1 cellular context compared by ENCODE assay signal in the genomic region with DNA sequence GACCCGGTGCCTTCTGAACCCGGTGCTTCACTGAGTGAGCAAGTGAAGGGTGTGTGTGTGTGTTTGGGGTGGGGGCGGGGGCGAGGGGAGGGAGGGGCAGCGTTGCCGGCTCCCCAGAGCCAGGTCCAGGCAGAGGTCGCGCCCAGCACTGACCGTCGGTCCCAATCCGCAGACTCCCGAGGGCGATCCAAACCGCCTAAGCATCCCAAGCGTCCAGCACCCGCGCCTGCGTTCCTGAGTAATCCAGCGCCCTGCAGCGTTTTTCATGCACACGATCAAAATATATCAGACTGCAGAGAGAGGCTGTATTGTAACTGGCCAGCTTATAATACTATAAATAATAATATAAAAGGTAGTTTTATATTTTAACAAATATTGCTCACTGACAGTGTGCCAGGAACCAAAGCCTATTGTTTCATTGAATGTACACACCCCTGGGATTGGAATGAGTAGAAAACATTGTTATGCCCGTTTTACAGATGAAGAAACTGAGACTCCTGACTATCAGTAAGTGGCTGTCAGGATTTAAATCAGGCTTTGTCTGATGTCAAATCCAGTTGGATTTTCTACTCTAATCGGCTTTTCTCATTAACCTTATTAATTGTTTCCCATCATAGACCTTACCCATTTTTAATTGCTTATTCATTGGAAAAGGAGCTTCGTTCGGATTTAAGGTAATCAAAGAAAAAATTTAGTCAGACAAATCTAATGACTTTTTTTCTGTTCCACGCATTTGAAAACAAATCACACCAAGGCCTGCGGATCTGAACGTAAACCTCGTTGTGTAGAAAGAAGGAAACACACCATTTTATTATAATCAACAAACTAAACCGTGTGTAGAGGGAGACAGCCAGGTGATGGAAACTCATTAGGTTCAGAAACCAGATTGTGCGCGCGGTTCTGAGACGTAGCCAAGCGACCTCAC.
TF ChIP-seq lines count a peak whose summit lies in the region.

No MANE protein-coding gene starts in this region.

TF ChIP-seq in HEK293, 187 proteins besides CTCF, POLR2A, EP300 and RAD21 (continued from another document):
- TF ChIP-seq, protein P1, sequence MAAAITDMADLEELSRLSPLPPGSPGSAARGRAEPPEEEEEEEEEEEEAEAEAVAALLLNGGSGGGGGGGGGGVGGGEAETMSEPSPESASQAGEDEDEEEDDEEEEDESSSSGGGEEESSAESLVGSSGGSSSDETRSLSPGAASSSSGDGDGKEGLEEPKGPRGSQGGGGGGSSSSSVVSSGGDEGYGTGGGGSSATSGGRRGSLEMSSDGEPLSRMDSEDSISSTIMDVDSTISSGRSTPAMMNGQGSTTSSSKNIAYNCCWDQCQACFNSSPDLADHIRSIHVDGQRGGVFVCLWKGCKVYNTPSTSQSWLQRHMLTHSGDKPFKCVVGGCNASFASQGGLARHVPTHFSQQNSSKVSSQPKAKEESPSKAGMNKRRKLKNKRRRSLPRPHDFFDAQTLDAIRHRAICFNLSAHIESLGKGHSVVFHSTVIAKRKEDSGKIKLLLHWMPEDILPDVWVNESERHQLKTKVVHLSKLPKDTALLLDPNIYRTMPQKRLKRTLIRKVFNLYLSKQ (tag by site-specific recombination; IDR thresholded peaks at IDR 0.05; ENCODE audit: borderline replicate concordance): no peak
- TF ChIP-seq ZNF184 (tag by site-specific recombination; IDR thresholded peaks at IDR 0.05) (no peak), ZNF792 (tag by site-specific recombination; IDR thresholded peaks at IDR 0.05) (no peak), ZNF394 (tag by site-specific recombination; IDR thresholded peaks at IDR 0.05; ENCODE audit: borderline replicate concordance) (no peak), ZNF362 (tag by site-specific recombination; IDR thresholded peaks at IDR 0.05) (no peak), ZBTB49 (tag by site-specific recombination; IDR thresholded peaks at IDR 0.05; ENCODE audit: low read depth) (no peak)
